10 cellular contexts compared by ENCODE assay signal in genomic region chr22:28802595-28803087, GRCh38. TPM values are rescaled to one million over a fixed set of nuclear protein-coding genes. Genes with fewer than 3 reads are reported as not detected.
A peak's percentile ranks its signal among the peaks of the same experiment; 100 is the strongest.
DNase-seq lines count a peak whose midpoint lies in the region; ATAC-seq and TF ChIP-seq lines count a peak whose summit lies in the region.
"Had no signal": no experiment of that assay in that cellular context is flagged by ENCODE, and none has a peak within 500 bp of the region (broad histone marks: within the 10 kb centered on the region; RNA-seq: fewer than 3 reads in every experiment).

No MANE protein-coding gene starts in this region.

- no peaks in the 10 kb centered on the region for H3K27me3 ChIP-seq in endocrine pancreas (ENCODE audit: control insufficient read depth, insufficient read depth, low read length)

- BruUV-seq in OCI-LY7 (replicated peaks; lab: Mats Ljungman, UMichigan), result no TSS peak

- H3K9me2 ChIP-seq in OCI-LY7 (ENCODE audit: insufficient read depth, low read length), result no peaks in the 10 kb centered on the region

- H3K4me3 Mint-ChIP-seq in stimulated activated memory B cell treated with anti-CD40 and anti-IgM and Interleukin-4, amounts not matched to agents 10 μg/mL and 1 μg/mL and 100 μg/mL, for 72 hours, result peak overlapping the region; percentile 75

- H4K20me1 ChIP-seq in OCI-LY7 (ENCODE audit: insufficient read depth, low read length), result peaks cover 4% of the 10 kb centered on the region; the same call in 1 of the 2 replicates

- H3K4me2 ChIP-seq in OCI-LY7 (ENCODE audit: low read length), result peak overlapping the region; percentile 45

- POLR2A ChIA-PET in OCI-LY7 (lab: Charles Lee), result interaction anchor here (0.5 to 8.1 kb wide), 6 partner anchors 9 to 915 kb away, joined by 3 to 85 read pairs (median 6); no protein-coding TSS in a partner anchor

- H3K79me2 ChIP-seq in OCI-LY7 (ENCODE audit: insufficient read depth, low read depth, low read length), result peaks cover 9% of the 10 kb centered on the region; the same call in 1 of the 2 replicates

- peak; percentile 15 for DNase-seq in NCI-H446 treated with DMSO at 0.1 percent for 48 hours (lab: John Stamatoyannopoulos, UW)
- DNase-seq in NCI-H446 (lab: John Stamatoyannopoulos, UW), result no peak
- peak; percentile 35 for DNase-seq in OCI-LY7 (ENCODE audit: low spot score)
- DNase-seq in stimulated activated CD4-positive, alpha-beta T cell treated with anti-CD3 and anti-CD28 coated beads, Interleukin-2, amount 100 ng/mL, for 48 hours, result no peak
- no peak for DNase-seq in inferior parietal cortex (ENCODE audit: extremely low spot score)
- no peak for DNase-seq in activated CD4-positive, CD25-positive, alpha-beta regulatory T cell treated with anti-CD3 and anti-CD28 coated beads, Interleukin-2, amount 50 U/mL, for 72 hours
- DNase-seq: glutamatergic neuron, NCI-H2107 had no signal

- H3K36me3 ChIP-seq in OCI-LY7 (ENCODE audit: insufficient read depth, low read length) (peaks cover 4% of the 10 kb centered on the region), endocrine pancreas (ENCODE audit: control insufficient read depth, insufficient read depth, low read length) (peaks cover 7% of the 10 kb centered on the region)

- no peaks in the 10 kb centered on the region for H3K27me3 Mint-ChIP-seq in stimulated activated memory B cell treated with anti-CD40 and anti-IgM and Interleukin-4, amounts not matched to agents 10 μg/mL and 1 μg/mL and 100 μg/mL, for 72 hours

- H3K4me1 ChIP-seq in OCI-LY7 (ENCODE audit: insufficient read depth, low read length, poor library complexity, severe bottlenecking), result peaks cover 39% of the 10 kb centered on the region
- H3K4me1 ChIP-seq in endocrine pancreas (ENCODE audit: control insufficient read depth, insufficient read depth, low read length), result no peaks in the 10 kb centered on the region

- TF ChIP-seq CTCF in OCI-LY7 (conservative IDR thresholded peaks at IDR 0.05; ENCODE audit: low read length), result no peak

- H3K9me3 ChIP-seq in OCI-LY7 (ENCODE audit: low read length) (no peaks in the 10 kb centered on the region), endocrine pancreas (ENCODE audit: control insufficient read depth, low read length) (no peaks in the 10 kb centered on the region)

- no peaks in the 10 kb centered on the region for H3K9me3 Mint-ChIP-seq in stimulated activated memory B cell treated with anti-CD40 and anti-IgM and Interleukin-4, amounts not matched to agents 10 μg/mL and 1 μg/mL and 100 μg/mL, for 72 hours

- no peak for ATAC-seq in stimulated activated memory B cell treated with anti-CD40 and anti-IgM and Interleukin-4, amounts not matched to agents 10 μg/mL and 1 μg/mL and 100 μg/mL, for 72 hours

- intact Hi-C loops in OCI-LY7 (cut with micrococcal nuclease; ENCODE audit: unreplicated experiment), result loop anchor here (1.0 kb wide), 2 partner anchors 15 to 21 kb away; no protein-coding TSS in a partner anchor

- CTCF ChIA-PET in OCI-LY7 (lab: Charles Lee; ENCODE audit: unreplicated experiment), result interaction anchor here (1.1 kb wide), 1 partner anchor 12 kb away, joined by 4 read pairs; no protein-coding TSS in a partner anchor

- peaks cover 13% of the 10 kb centered on the region for H3K36me3 Mint-ChIP-seq in stimulated activated memory B cell treated with anti-CD40 and anti-IgM and Interleukin-4, amounts not matched to agents 10 μg/mL and 1 μg/mL and 100 μg/mL, for 72 hours

- peaks cover 33% of the 10 kb centered on the region for H3K4me1 Mint-ChIP-seq in stimulated activated memory B cell treated with anti-CD40 and anti-IgM and Interleukin-4, amounts not matched to agents 10 μg/mL and 1 μg/mL and 100 μg/mL, for 72 hours

- peak overlapping the region; percentile 83 for H3K27ac Mint-ChIP-seq in stimulated activated memory B cell treated with anti-CD40 and anti-IgM and Interleukin-4, amounts not matched to agents 10 μg/mL and 1 μg/mL and 100 μg/mL, for 72 hours

- no peak overlapping the region for H3K4me3 ChIP-seq in OCI-LY7 (ENCODE audit: low read depth, low read length, poor library complexity, severe bottlenecking)
- H3K4me3 ChIP-seq in endocrine pancreas (ENCODE audit: control insufficient read depth, insufficient read depth, low read length), result peak overlapping the region; percentile 66

- no peak overlapping the region for H3K27ac ChIP-seq in OCI-LY7 (ENCODE audit: low read depth, low read length, poor library complexity, severe bottlenecking)

- H3K9ac ChIP-seq in endocrine pancreas (ENCODE audit: control insufficient read depth, insufficient read depth, low read length), result no peak overlapping the region

- H2AFZ ChIP-seq in OCI-LY7 (ENCODE audit: low read length), result no peak overlapping the region

RNA-seq across cellular contexts. Expression of gene XBP1, which starts 2.3 kb away (rescaled TPM):
- 35.2 and 35.8 TPM in 2 replicates for total RNA-seq in OCI-LY7 (2014; rRNA removed; shearing (Covaris generic))
- 118 and 144 TPM in 2 replicates for total RNA-seq in OCI-LY7 (2022)

RNA-seq across cellular contexts. Expression of gene CCDC117, which starts 30.1 kb away (rescaled TPM):
- total RNA-seq in OCI-LY7 (2014; rRNA removed; shearing (Covaris generic)), result 19.5 and 21.4 TPM in 2 replicates
- total RNA-seq in OCI-LY7 (2022), result 32.9 and 34.1 TPM in 2 replicates

Comparison
In these comparisons a context has a peak if more than half of its experiments do, and no peak if none do; other contexts are left out.
1. DNase-seq: peak in NCI-H446 treated with DMSO at 0.1 percent for 48 hours (single experiment) and OCI-LY7 (single experiment); none in NCI-H446 (0 of 2), stimulated activated CD4-positive, alpha-beta T cell treated with anti-CD3 and anti-CD28 coated beads, Interleukin-2, amount 100 ng/mL, for 48 hours (0 of 2), inferior parietal cortex (single experiment) and activated CD4-positive, CD25-positive, alpha-beta regulatory T cell treated with anti-CD3 and anti-CD28 coated beads, Interleukin-2, amount 50 U/mL, for 72 hours (single experiment).